In the genomic region with DNA sequence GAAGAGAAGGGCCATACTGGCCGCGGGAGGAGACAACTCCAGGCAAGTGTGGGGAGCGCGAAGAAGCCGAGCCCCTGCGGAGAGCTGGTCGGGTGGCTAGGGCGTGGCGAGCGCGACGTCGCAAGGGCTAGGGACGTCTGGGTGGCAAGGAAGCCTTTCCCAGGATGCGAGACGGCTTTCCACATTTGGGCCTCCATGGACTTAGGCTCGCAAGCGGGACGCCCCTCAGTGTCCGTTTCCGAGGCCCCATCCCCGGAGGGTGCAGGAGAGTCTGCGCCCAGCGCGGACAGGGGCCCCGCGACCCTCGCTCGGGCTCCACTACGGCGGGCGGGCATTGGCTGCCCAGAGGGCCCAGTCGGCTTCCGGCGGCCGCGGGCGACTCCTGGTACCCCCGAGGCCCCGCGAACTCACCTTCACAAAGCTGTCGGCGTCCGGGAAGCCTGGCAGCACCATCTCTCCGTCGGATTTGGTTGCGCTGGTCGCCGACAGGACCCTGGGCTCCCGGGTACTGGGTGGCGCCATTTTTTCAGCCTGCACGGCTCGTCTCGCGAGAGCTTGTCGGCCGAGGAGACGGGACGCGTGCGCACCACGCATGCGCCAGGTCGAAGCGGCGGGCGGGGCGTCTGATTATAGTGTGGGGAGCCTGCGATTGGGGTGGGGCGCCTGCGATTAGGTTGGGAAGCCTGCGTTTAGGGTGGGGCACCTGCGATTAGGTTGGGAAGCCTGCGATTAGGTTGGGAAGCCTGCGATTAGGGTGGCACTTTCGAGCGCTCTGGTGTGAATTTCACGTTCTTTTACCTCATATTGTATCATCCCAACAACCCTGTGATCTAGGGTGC, we compare ENCODE assay signal across 8 cellular contexts. TPM values are rescaled to one million over a fixed set of nuclear protein-coding genes. Genes with fewer than 3 reads are reported as not detected.
DNase-seq lines count a peak whose midpoint lies in the region; ATAC-seq lines count a peak whose summit lies in the region.

Gene EXOSC10 (minus strand): TSS at position 560 of the 839 bp plus-strand sequence. CDS start 38 bp downstream, at position 522.

- H3K4me3 Mint-ChIP-seq in CD4-positive, alpha-beta memory T cell, result peak within 1 kb of the TSS; percentile 92 to 98 (median 96)

- H3K27ac ChIP-seq in CD4-positive, alpha-beta memory T cell (ENCODE audit: low read depth, low read length), result peak within 1 kb of the TSS; percentile 89
- peak within 1 kb of the TSS; percentile 82 for H3K27ac ChIP-seq in effector memory CD4-positive, alpha-beta T cell (ENCODE audit: insufficient read depth, low read length, poor library complexity, severe bottlenecking)

- peak; percentile 85 for ATAC-seq in GM19467 (IDR thresholded peaks at IDR 0.05; ENCODE audit: unreplicated experiment)

- H3K4me1 Mint-ChIP-seq in CD4-positive, alpha-beta memory T cell, result peaks cover 8 to 23% (median 12%) of the 10 kb centered on the region in 4 donors

- intact Hi-C loops in CD4-positive, alpha-beta memory T cell (cut with micrococcal nuclease), result loop anchor here (1.0 kb wide), 1 partner anchor 39 kb away; the partner anchor contains the start of gene SRM

- CTCF ChIA-PET in CD4-positive, alpha-beta memory T cell (lab: Charles Lee; ENCODE audit: partially characterized antibody), result interaction anchor here (1.1 to 3.1 kb wide), 5 partner anchors 11 to 544 kb away, joined by 3 to 30 read pairs (median 8); no protein-coding TSS in a partner anchor

- H3K27ac Mint-ChIP-seq in CD4-positive, alpha-beta memory T cell, result peak within 1 kb of the TSS; percentile 89 to 97 (median 96)

- H3K27me3 ChIP-seq in CD4-positive, alpha-beta memory T cell (ENCODE audit: insufficient read depth, low read length), result no peaks in the 10 kb centered on the region
- H3K27me3 ChIP-seq in effector memory CD4-positive, alpha-beta T cell (replicated peaks; ENCODE audit: control insufficient read depth, insufficient read depth, low read length, poor library complexity, severe bottlenecking), result no peaks in the 10 kb centered on the region

- no peaks in the 10 kb centered on the region for H3K27me3 Mint-ChIP-seq in CD4-positive, alpha-beta memory T cell

- peaks cover 15% of the 10 kb centered on the region for H3K36me3 ChIP-seq in CD4-positive, alpha-beta memory T cell (ENCODE audit: insufficient read depth, low read length)
- peaks cover 20% of the 10 kb centered on the region for H3K36me3 ChIP-seq in effector memory CD4-positive, alpha-beta T cell (ENCODE audit: control insufficient read depth, insufficient read depth, low read length)

- DNase-seq in CD4-positive, alpha-beta memory T cell, result peak; percentile 93 to 95 (median 94)
- peak; percentile 93 for DNase-seq in HT-29 (ENCODE audit: low spot score)
- peak; percentile 85 for DNase-seq in NK-92 treated with Interleukin-12 subunit alpha and Interleukin-12 subunit beta, amount 100 ng/mL, for 24 hours (lab: John Stamatoyannopoulos, UW)
- DNase-seq in activated CD8-positive, alpha-beta memory T cell treated with anti-CD3 and anti-CD28 coated beads for 4 hours (ENCODE audit: low read depth in 2 of 2), result peak; percentile 89 to 93
- DNase-seq in effector memory CD4-positive, alpha-beta T cell, result peak; percentile 88 to 93 (median 90)
- DNase-seq in medulla oblongata (ENCODE audit: extremely low spot score), result peak; percentile 93
- peak; percentile 90 to 91 (median 91) for DNase-seq in stimulated activated CD4-positive, alpha-beta T cell treated with anti-CD3 and anti-CD28 coated beads, TNF-alpha, amount 100 ng/mL, for 48 hours (ENCODE audit: low read depth in 3 of 3)

- H3K36me3 Mint-ChIP-seq in CD4-positive, alpha-beta memory T cell, result peaks cover 5 to 22% of the 10 kb centered on the region in 2 donors

- peaks cover 18% of the 10 kb centered on the region for H3K4me1 ChIP-seq in CD4-positive, alpha-beta memory T cell (ENCODE audit: insufficient read depth, low read length)
- no peaks in the 10 kb centered on the region for H3K4me1 ChIP-seq in effector memory CD4-positive, alpha-beta T cell (ENCODE audit: control insufficient read depth, insufficient read depth, low read length, poor library complexity, severe bottlenecking)

- H3K9me3 ChIP-seq in CD4-positive, alpha-beta memory T cell (ENCODE audit: control insufficient read depth in 1 of 2, low read length in 2 of 2), result no peaks in the 10 kb centered on the region
- no peaks in the 10 kb centered on the region for H3K9me3 ChIP-seq in effector memory CD4-positive, alpha-beta T cell (ENCODE audit: control insufficient read depth, low read length)

- no peaks in the 10 kb centered on the region for H3K9me3 Mint-ChIP-seq in CD4-positive, alpha-beta memory T cell

- POLR2A ChIA-PET in CD4-positive, alpha-beta memory T cell (lab: Charles Lee; ENCODE audit: partially characterized antibody), result interaction anchor here (0.6 to 2.5 kb wide), 16 partner anchors 9 to 809 kb away, joined by 3 to 27 read pairs (median 3); partner anchors contain the start of genes CLCN6, FBXO6, MTOR and SRM

- H3K4me3 ChIP-seq in CD4-positive, alpha-beta memory T cell (ENCODE audit: low read length in 2 of 2), result peak within 1 kb of the TSS; percentile 93 to 96
- H3K4me3 ChIP-seq in effector memory CD4-positive, alpha-beta T cell (ENCODE audit: insufficient read depth, low read depth, low read length, poor library complexity, severe bottlenecking), result peak within 1 kb of the TSS; percentile 100

RNA-seq across cellular contexts. Expression of gene EXOSC10, which starts in this region (rescaled TPM):
- 10 to 100 TPM; 78.9 to 84.4 TPM for total RNA-seq in CD4-positive, alpha-beta memory T cell
- polyA plus RNA-seq in CD4-positive, alpha-beta memory T cell, result 10 to 100 TPM; 30.1 to 52.2 TPM
- total RNA-seq in HT-29 (2014; rRNA removed; shearing (Covaris generic)), result 47.6 and 50.5 TPM in 2 replicates

Comparison
In these comparisons a context has a peak if more than half of its experiments do, and no peak if none do; other contexts are left out.
1. Peak in every context shown above with its lines: DNase-seq, ATAC-seq, H3K4me3 ChIP-seq and H3K27ac ChIP-seq.